ENCODE assay signal across 8 cellular contexts in genomic region chr19:9309139-9309973, GRCh38. TPM values are rescaled to one million over a fixed set of nuclear protein-coding genes. Genes with fewer than 3 reads are reported as not detected.
DNase-seq lines count a peak whose midpoint lies in the region; ATAC-seq and TF ChIP-seq lines count a peak whose summit lies in the region.

Gene ZNF699 (minus strand): TSS chr19:9309838. CDS start chr19:9305119, 4,719 bp downstream.

- no peak for TF ChIP-seq RAD21 in SK-N-SH (IDR thresholded peaks at IDR 0.05; ENCODE audit: low read length)

- peak within 1 kb of the TSS; percentile 99 for H2AFZ ChIP-seq in SK-N-SH (ENCODE audit: low read depth)

- POLR2A ChIA-PET in SK-N-SH (lab: Yijun Ruan, JAX) = interaction anchor here (1.4 kb wide), 1 partner anchor 14 kb away, joined by 5 read pairs; no protein-coding TSS in a partner anchor

- no peaks in the 10 kb centered on the region for H4K20me1 ChIP-seq in SK-N-SH (ENCODE audit: insufficient read depth)

- TF ChIP-seq CTCF in NB4 (IDR thresholded peaks at IDR 0.05; ENCODE audit: low read depth, low read length) (no peak), SK-N-SH (IDR thresholded peaks at IDR 0.05) (no peak), osteocyte (IDR thresholded peaks at IDR 0.05) (no peak), thoracic aorta (IDR thresholded peaks at IDR 0.05) (no peak)

- H3K4me2 ChIP-seq in SK-N-SH = peak within 1 kb of the TSS; percentile 80

- TF ChIP-seq EP300 in SK-N-SH (IDR thresholded peaks at IDR 0.05; ENCODE audit: borderline replicate concordance in 1 of 2, low read depth in 1 of 2, low read length in 1 of 2) = no peak

- ATAC-seq in HG02571 (IDR thresholded peaks at IDR 0.05; ENCODE audit: unreplicated experiment) (peak; percentile 88), thoracic aorta (ENCODE audit: insufficient number of reproducible peaks, low FRiP score, low read depth) (peak; percentile 95)

- peak; percentile 78 for TF ChIP-seq POLR2A in NB4 (IDR thresholded peaks at IDR 0.05; ENCODE audit: extremely low read depth, insufficient read length)

- H3K4me1 Mint-ChIP-seq in activated naive CD8-positive, alpha-beta T cell (ENCODE audit: low read depth) = peaks cover 28% of the 10 kb centered on the region
- H3K4me1 Mint-ChIP-seq in osteocyte (ENCODE audit: unreplicated experiment) = peaks cover 14% of the 10 kb centered on the region

- intact Hi-C loops in head of caudate nucleus (cut with DNase I) = loop anchor here (1.0 kb wide), 1 partner anchor 15 kb away; the partner anchor contains the start of gene ZNF559

- H3K9ac ChIP-seq in SK-N-SH = peak within 1 kb of the TSS; percentile 87

- H3K4me3 Mint-ChIP-seq in activated naive CD8-positive, alpha-beta T cell = peak within 1 kb of the TSS; percentile 95
- peak within 1 kb of the TSS; percentile 97 for H3K4me3 Mint-ChIP-seq in osteocyte (ENCODE audit: unreplicated experiment)

- H3K4me3 ChIP-seq in NB4 (ENCODE audit: low read depth, low read length) = peak within 1 kb of the TSS; percentile 95
- H3K4me3 ChIP-seq in SK-N-SH (ENCODE audit: low read depth in 2 of 2, low read length in 1 of 2) = peak within 1 kb of the TSS; percentile 79 to 97
- peak within 1 kb of the TSS; percentile 99 for H3K4me3 ChIP-seq in thoracic aorta

- H3K9me2 ChIP-seq in SK-N-SH = no peaks in the 10 kb centered on the region

- H3K4me1 ChIP-seq in SK-N-SH (ENCODE audit: control insufficient read depth in 1 of 2, insufficient read depth in 2 of 2, low read depth in 1 of 2, low read length in 1 of 2) (peaks cover 0 to 4% of the 10 kb centered on the region in 2 experiments; a peak in 2 of 4 replicates), thoracic aorta (ENCODE audit: control insufficient read depth in 1 of 2, low read depth in 2 of 2) (peaks cover 17 to 19% of the 10 kb centered on the region in 2 donors)

- peaks cover 16% of the 10 kb centered on the region for H3F3A ChIP-seq in SK-N-SH (replicated peaks; ENCODE audit: insufficient read depth)

- peaks cover 6% of the 10 kb centered on the region for H3K9me3 Mint-ChIP-seq in activated naive CD8-positive, alpha-beta T cell (ENCODE audit: low read depth)
- H3K9me3 Mint-ChIP-seq in osteocyte (ENCODE audit: unreplicated experiment) = peaks cover 10% of the 10 kb centered on the region

- H3K36me3 ChIP-seq in SK-N-SH (replicated peaks in 1 of 2; ENCODE audit: control insufficient read depth in 1 of 2, insufficient read depth in 2 of 2, low read length in 1 of 2) (peaks cover 0 to 12% of the 10 kb centered on the region in 2 experiments), thoracic aorta (peaks cover 7% of the 10 kb centered on the region)

- peak within 1 kb of the TSS; percentile 97 for H3K27ac Mint-ChIP-seq in activated naive CD8-positive, alpha-beta T cell
- H3K27ac Mint-ChIP-seq in osteocyte (ENCODE audit: unreplicated experiment) = peak within 1 kb of the TSS; percentile 97

- no peaks in the 10 kb centered on the region for H3K27me3 Mint-ChIP-seq in activated naive CD8-positive, alpha-beta T cell
- H3K27me3 Mint-ChIP-seq in osteocyte (ENCODE audit: unreplicated experiment) = no peaks in the 10 kb centered on the region

- peaks cover 10% of the 10 kb centered on the region for H3K36me3 Mint-ChIP-seq in activated naive CD8-positive, alpha-beta T cell
- H3K36me3 Mint-ChIP-seq in osteocyte (ENCODE audit: unreplicated experiment) = peaks cover 18% of the 10 kb centered on the region

- CTCF ChIA-PET in SK-N-SH (lab: Yijun Ruan, JAX) = interaction anchor here (1.1 to 2.2 kb wide), 3 partner anchors 13 to 104 kb away, joined by 4 to 6 read pairs (median 5); partner anchors contain the start of gene ZNF559

- H3K27ac ChIP-seq in SK-N-SH (ENCODE audit: low read depth in 2 of 2, low read length in 1 of 2) (peak within 1 kb of the TSS; percentile 87 to 94), thoracic aorta (peak within 1 kb of the TSS; percentile 97 to 98)

- DNase-seq in GM04504 (ENCODE audit: low read depth) (peak; percentile 96), NB4 (ENCODE audit: low read depth) (peak; percentile 100), SK-N-SH (peak; percentile 95), head of caudate nucleus (peak; percentile 95 to 99 (median 98)), osteocyte (ENCODE audit: extremely low spot score, unreplicated experiment) (peak; percentile 99), thoracic aorta (ENCODE audit: low spot score) (peak; percentile 97)

- no peaks in the 10 kb centered on the region for H3K27me3 ChIP-seq in SK-N-SH (ENCODE audit: insufficient read depth)
- no peaks in the 10 kb centered on the region for H3K27me3 ChIP-seq in thoracic aorta (replicated peaks; ENCODE audit: insufficient read depth)

- under 1% methylated on average over 23 of the region's 63 CpGs for WGBS in SK-N-SH (ENCODE audit: low lambda C conversion rate)

- no peaks in the 10 kb centered on the region for H3K9me3 ChIP-seq in SK-N-SH
- peaks cover 8% of the 10 kb centered on the region for H3K9me3 ChIP-seq in thoracic aorta

- peaks cover 39% of the 10 kb centered on the region for H3K79me2 ChIP-seq in SK-N-SH (ENCODE audit: insufficient read depth)

TF ChIP-seq in SK-N-SH, 30 proteins besides CTCF, POLR2A, EP300 and RAD21:
- TF ChIP-seq PBX3 (IDR thresholded peaks at IDR 0.05) = 0 out of 2 replicates have a peak, but pooled peaks have one; percentile 2
- peak; percentile 45 for TF ChIP-seq MXI1 (IDR thresholded peaks at IDR 0.05; ENCODE audit: low read depth, low read length)
- no peak for TF ChIP-seq TCF12 (IDR thresholded peaks at IDR 0.05)
- TF ChIP-seq EZH2phosphoT487 (IDR thresholded peaks at IDR 0.05; ENCODE audit: borderline replicate concordance, low read depth) = no peak
- no peak for TF ChIP-seq ZBTB33 (IDR thresholded peaks at IDR 0.05; ENCODE audit: borderline replicate concordance, low read depth)
- TF ChIP-seq YY1 (IDR thresholded peaks at IDR 0.05; ENCODE audit: low read depth) = peak; percentile 69; the same call in 1 of the 2 replicates
- TF ChIP-seq RXRA (IDR thresholded peaks at IDR 0.05; ENCODE audit: borderline replicate concordance, low read depth) = no peak
- 0 out of 2 replicates have a peak, but pooled peaks have one; percentile 64 for TF ChIP-seq SIN3A (IDR thresholded peaks at IDR 0.05; ENCODE audit: borderline replicate concordance, low read depth, low read length)
- TF ChIP-seq NFIC (IDR thresholded peaks at IDR 0.05; ENCODE audit: borderline replicate concordance) = no peak
- TF ChIP-seq RCOR1 (IDR thresholded peaks at IDR 0.05; ENCODE audit: low read length) = 0 out of 2 replicates have a peak, but pooled peaks have one; percentile 15
- TF ChIP-seq MAX (IDR thresholded peaks at IDR 0.05; ENCODE audit: low read depth) = no peak
- peak; percentile 82 for TF ChIP-seq NRF1 (IDR thresholded peaks at IDR 0.05; ENCODE audit: low read depth, low read length)
- TF ChIP-seq POLR2AphosphoS5 (IDR thresholded peaks at IDR 0.05; ENCODE audit: low read depth, low read length) = peak; percentile 49
- peak; percentile 19 for TF ChIP-seq TAF1 (IDR thresholded peaks at IDR 0.05; ENCODE audit: borderline replicate concordance, low read depth, low read length)
TF ChIP-seq in SK-N-SH: peak in this region for 8.

RNA-seq across cellular contexts. Expression of gene ZNF699, which starts in this region (rescaled TPM):
- polyA plus RNA-seq in SK-N-SH (2012; rRNA removed) = 0.97 and 1.2 TPM in 2 replicates
- polyA plus RNA-seq in SK-N-SH (2012; cell fraction: cytosol; rRNA removed) = 0.76 and 1.1 TPM in 2 replicates
- polyA plus RNA-seq in SK-N-SH (2012; cell fraction: nucleus; rRNA removed) = 2.4 and 3.0 TPM in 2 replicates
- 6.4 and 7.7 TPM in 2 replicates for total RNA-seq in osteocyte
- 10 to 100 TPM; 11.6 to 33.6 TPM for total RNA-seq in thoracic aorta

Comparison
In these comparisons a context has a peak if more than half of its experiments do, and no peak if none do; other contexts are left out.
1. Peak in every context shown above with its lines: DNase-seq, ATAC-seq, H3K4me3 ChIP-seq and H3K27ac ChIP-seq.